In genomic region chr16:53099318-53100130, GRCh38 we compare ENCODE assay signal across 8 cellular contexts. TPM values are rescaled to one million over a fixed set of nuclear protein-coding genes. Genes with fewer than 3 reads are reported as not detected.
A peak's percentile ranks its signal among the peaks of the same experiment; 100 is the strongest.
DNase-seq lines count a peak whose midpoint lies in the region; ATAC-seq and TF ChIP-seq lines count a peak whose summit lies in the region.

No MANE protein-coding gene starts in this region.

- no peaks in the 10 kb centered on the region for H3K36me3 Mint-ChIP-seq in nephron (ENCODE audit: low read depth)

- ATAC-seq in GM21723 (IDR thresholded peaks at IDR 0.05; ENCODE audit: unreplicated experiment), result peak; percentile 54

- no peaks in the 10 kb centered on the region for H3K27me3 Mint-ChIP-seq in nephron (ENCODE audit: low read depth)

- H3K27me3 ChIP-seq in Peyer's patch, result no peaks in the 10 kb centered on the region

- H3K27ac Mint-ChIP-seq in nephron, result peak overlapping the region; percentile 96 to 98 (median 97)

- H3K36me3 ChIP-seq in Peyer's patch, result no peaks in the 10 kb centered on the region

- DNase-seq in DMS53 (lab: John Stamatoyannopoulos, UW) (peak; percentile 99), KBM-7 (peak; percentile 85), Peyer's patch (peak; percentile 67 to 94 (median 94)), fibroblast of villous mesenchyme (ENCODE audit: low read depth) (peak; percentile 94), stromal cell of bone marrow (ENCODE audit: low read depth) (peak; percentile 83)
- DNase-seq in activated effector memory CD4-positive, alpha-beta T cell treated with anti-CD3 and anti-CD28 coated beads, Interleukin-2, amount 50 U/mL, for 16 hours, result peak; percentile 87

- no peaks in the 10 kb centered on the region for H3K9me3 Mint-ChIP-seq in nephron

- H3K4me1 ChIP-seq in Peyer's patch, result peaks cover 0 to 31% (median 21%) of the 10 kb centered on the region in 4 donors

- H3K4me3 ChIP-seq in Peyer's patch (peak overlapping the region; percentile 40 to 52 (median 50)), fibroblast of villous mesenchyme (ENCODE audit: low read depth, low read length) (peak overlapping the region; percentile 52)

- H3K4me1 Mint-ChIP-seq in nephron, result peaks cover 39% of the 10 kb centered on the region

- peak overlapping the region; percentile 75 to 79 (median 76) for H3K4me3 Mint-ChIP-seq in nephron

- TF ChIP-seq CTCF in Peyer's patch (IDR thresholded peaks at IDR 0.05) (no peak), fibroblast of villous mesenchyme (IDR thresholded peaks at IDR 0.05; ENCODE audit: insufficient read depth, low read depth, low read length) (no peak), nephron (IDR thresholded peaks at IDR 0.05; ENCODE audit: unreplicated experiment in 3 of 3) (no peak)

- in situ Hi-C loops in KBM-7 (cut with MboI; ENCODE audit: low pct_unique_long_range_greater_than_20kb, low sequenced_read_pairs), result no loop called here

- no peaks in the 10 kb centered on the region for H3K9me3 ChIP-seq in Peyer's patch

- peak overlapping the region; percentile 86 to 94 (median 92) for H3K27ac ChIP-seq in Peyer's patch

- peak; percentile 35 to 65 for TF ChIP-seq POLR2A in Peyer's patch (IDR thresholded peaks at IDR 0.05)

RNA-seq across cellular contexts. Expression of gene CHD9, which starts 44.7 kb away (rescaled TPM):
- total RNA-seq in Peyer's patch (100 to 1,000 TPM in 1 of 4 donors, 10 to 100 TPM in 3; 48.4 to 187 (median 79.3) TPM), fibroblast of villous mesenchyme (69.3 and 102 TPM in 2 replicates)

RNA-seq across cellular contexts. Expression of gene CHD9NB, which starts 46.8 kb away (rescaled TPM):
- 1 to 10 TPM in 3 of 4 donors, not detected in 1; 2.4 to 6.9 (median 3.2) TPM for total RNA-seq in Peyer's patch
- 1.3 and 2.6 TPM in 2 replicates for total RNA-seq in fibroblast of villous mesenchyme

Comparison
In these comparisons a context has a peak if more than half of its experiments do, and no peak if none do; other contexts are left out.
1. Peak in every context shown above with its lines: DNase-seq, ATAC-seq, H3K4me3 ChIP-seq and H3K27ac ChIP-seq.